1 cellular context compared by ENCODE assay signal in the genomic region with DNA sequence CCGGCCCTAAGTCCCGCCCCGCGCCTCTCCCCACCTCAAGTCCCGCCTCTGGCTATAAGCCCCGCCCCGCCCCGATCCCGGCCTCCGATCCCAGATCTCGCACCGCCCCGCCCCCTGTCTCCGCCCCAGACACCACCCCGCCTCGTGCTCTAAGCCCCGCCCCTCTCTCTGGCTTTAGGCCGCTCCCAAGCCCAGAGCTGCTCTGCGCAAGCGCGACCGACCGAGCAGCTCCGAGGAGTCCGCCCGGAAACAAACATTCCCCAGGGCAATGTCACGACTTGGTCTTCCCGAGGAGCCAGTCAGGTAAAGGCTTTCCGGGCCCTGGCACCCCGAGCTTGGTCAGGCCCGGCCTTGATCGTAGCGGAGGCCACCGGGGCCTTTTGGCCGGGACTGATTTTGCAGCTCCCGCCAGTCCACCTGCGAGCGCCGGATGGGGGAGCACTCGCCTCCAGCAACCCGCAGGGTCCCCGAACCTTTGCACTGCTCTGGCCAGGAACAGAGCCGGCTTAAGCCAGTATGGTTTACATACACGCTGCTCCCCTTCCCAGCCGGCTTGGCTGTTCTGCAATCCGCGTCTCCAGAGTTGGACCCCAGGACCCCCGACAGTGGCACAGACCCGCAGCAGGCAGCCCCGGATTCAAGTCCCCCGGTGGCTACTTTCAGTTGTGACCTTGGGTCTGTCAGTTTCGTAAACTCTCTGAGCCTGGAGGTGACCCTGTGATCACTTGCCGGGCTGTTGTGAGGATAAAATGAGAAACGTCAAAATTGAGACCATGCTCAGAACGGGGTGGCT.
TF ChIP-seq lines count a peak whose summit lies in the region.

Gene NUDT7, plus strand, starts transcription at position 200 of the 793 bp plus-strand sequence. Its CDS starts 69 bp downstream, at position 269.

TF ChIP-seq in HepG2, 621 proteins besides CTCF, POLR2A, EP300 and RAD21 (continued from another document and continues in another):
- TF ChIP-seq, protein P1, sequence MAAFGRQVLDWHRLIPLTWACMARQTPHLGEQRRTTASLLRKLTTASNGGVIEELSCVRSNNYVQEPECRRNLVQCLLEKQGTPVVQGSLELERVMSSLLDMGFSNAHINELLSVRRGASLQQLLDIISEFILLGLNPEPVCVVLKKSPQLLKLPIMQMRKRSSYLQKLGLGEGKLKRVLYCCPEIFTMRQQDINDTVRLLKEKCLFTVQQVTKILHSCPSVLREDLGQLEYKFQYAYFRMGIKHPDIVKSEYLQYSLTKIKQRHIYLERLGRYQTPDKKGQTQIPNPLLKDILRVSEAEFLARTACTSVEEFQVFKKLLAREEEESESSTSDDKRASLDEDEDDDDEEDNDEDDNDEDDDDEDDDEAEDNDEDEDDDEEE (CRISPR knock-in tag; IDR thresholded peaks at IDR 0.05), result peak; percentile 59; the same call in 1 of the 2 replicates
- TF ChIP-seq ZNF710 (CRISPR knock-in tag; IDR thresholded peaks at IDR 0.05; ENCODE audit: borderline replicate concordance) (peak; percentile 72; the same call in 1 of the 2 replicates), ZNF678 (CRISPR knock-in tag; IDR thresholded peaks at IDR 0.05) (no peak), YEATS2 (CRISPR knock-in tag; IDR thresholded peaks at IDR 0.05; ENCODE audit: borderline replicate concordance) (peak; percentile 47; the same call in 1 of the 2 replicates), ZNF230 (CRISPR knock-in tag; IDR thresholded peaks at IDR 0.05) (peak; percentile 91), ATF5 (CRISPR knock-in tag; IDR thresholded peaks at IDR 0.05; ENCODE audit: low read depth) (no peak), ZFX (CRISPR knock-in tag; IDR thresholded peaks at IDR 0.05; ENCODE audit: low read depth) (peak; percentile 93), TOPORS (CRISPR knock-in tag; IDR thresholded peaks at IDR 0.05) (peak; percentile 66; the same call in 1 of the 2 replicates), SATB2 (CRISPR knock-in tag; IDR thresholded peaks at IDR 0.05) (peak; percentile 39), SMARCC2 (IDR thresholded peaks at IDR 0.05) (no peak), ZNF790 (CRISPR knock-in tag; IDR thresholded peaks at IDR 0.05; ENCODE audit: borderline replicate concordance) (0 out of 2 replicates have a peak, but pooled peaks have one; percentile 46), AHDC1 (CRISPR knock-in tag; IDR thresholded peaks at IDR 0.05; ENCODE audit: borderline replicate concordance) (peak; percentile 65; the same call in 1 of the 2 replicates), ZNF382 (CRISPR knock-in tag; IDR thresholded peaks at IDR 0.05; ENCODE audit: borderline replicate concordance) (no peak), TGIF2 (CRISPR knock-in tag; IDR thresholded peaks at IDR 0.05) (0 out of 2 replicates have a peak, but pooled peaks have one; percentile 46)
- TF ChIP-seq, protein P2, sequence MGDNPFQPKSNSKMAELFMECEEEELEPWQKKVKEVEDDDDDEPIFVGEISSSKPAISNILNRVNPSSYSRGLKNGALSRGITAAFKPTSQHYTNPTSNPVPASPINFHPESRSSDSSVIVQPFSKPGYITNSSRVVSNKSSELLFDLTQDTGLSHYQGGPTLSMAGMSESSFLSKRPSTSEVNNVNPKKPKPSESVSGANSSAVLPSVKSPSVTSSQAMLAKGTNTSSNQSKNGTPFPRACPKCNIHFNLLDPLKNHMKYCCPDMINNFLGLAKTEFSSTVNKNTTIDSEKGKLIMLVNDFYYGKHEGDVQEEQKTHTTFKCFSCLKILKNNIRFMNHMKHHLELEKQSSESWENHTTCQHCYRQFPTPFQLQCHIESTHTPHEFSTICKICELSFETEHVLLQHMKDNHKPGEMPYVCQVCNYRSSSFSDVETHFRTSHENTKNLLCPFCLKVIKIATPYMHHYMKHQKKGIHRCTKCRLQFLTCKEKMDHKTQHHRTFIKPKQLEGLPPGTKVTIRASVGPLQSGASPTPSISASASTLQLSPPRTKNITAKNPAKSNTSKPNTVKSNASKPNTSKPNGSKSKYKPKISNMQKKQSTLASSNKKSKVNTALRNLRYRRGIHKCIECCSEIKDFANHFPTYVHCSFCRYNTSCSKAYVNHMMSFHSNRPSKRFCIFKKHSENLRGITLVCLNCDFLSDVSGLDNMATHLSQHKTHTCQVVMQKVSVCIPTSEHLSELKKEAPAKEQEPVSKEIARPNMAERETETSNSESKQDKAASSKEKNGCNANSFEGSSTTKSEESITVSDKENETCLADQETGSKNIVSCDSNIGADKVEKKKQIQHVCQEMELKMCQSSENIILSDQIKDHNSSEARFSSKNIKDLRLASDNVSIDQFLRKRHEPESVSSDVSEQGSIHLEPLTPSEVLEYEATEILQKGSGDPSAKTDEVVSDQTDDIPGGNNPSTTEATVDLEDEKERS (CRISPR knock-in tag; IDR thresholded peaks at IDR 0.05), result peak; percentile 88; the same call in 1 of the 2 replicates
- TF ChIP-seq, protein P3, sequence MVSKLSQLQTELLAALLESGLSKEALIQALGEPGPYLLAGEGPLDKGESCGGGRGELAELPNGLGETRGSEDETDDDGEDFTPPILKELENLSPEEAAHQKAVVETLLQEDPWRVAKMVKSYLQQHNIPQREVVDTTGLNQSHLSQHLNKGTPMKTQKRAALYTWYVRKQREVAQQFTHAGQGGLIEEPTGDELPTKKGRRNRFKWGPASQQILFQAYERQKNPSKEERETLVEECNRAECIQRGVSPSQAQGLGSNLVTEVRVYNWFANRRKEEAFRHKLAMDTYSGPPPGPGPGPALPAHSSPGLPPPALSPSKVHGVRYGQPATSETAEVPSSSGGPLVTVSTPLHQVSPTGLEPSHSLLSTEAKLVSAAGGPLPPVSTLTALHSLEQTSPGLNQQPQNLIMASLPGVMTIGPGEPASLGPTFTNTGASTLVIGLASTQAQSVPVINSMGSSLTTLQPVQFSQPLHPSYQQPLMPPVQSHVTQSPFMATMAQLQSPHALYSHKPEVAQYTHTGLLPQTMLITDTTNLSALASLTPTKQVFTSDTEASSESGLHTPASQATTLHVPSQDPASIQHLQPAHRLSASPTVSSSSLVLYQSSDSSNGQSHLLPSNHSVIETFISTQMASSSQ (IDR thresholded peaks at IDR 0.05; ENCODE audit: low read depth), result no peak
- TF ChIP-seq, protein P3 (CRISPR knock-in tag; IDR thresholded peaks at IDR 0.05; ENCODE audit: borderline replicate concordance), result peak; percentile 26; the same call in 1 of the 2 replicates
- TF ChIP-seq, protein P4, sequence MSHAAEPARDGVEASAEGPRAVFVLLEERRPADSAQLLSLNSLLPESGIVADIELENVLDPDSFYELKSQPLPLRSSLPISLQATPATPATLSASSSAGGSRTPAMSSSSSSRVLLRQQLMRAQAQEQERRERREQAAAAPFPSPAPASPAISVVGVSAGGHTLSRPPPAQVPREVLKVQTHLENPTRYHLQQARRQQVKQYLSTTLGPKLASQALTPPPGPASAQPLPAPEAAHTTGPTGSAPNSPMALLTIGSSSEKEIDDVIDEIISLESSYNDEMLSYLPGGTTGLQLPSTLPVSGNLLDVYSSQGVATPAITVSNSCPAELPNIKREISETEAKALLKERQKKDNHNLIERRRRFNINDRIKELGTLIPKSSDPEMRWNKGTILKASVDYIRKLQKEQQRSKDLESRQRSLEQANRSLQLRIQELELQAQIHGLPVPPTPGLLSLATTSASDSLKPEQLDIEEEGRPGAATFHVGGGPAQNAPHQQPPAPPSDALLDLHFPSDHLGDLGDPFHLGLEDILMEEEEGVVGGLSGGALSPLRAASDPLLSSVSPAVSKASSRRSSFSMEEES (CRISPR knock-in tag; IDR thresholded peaks at IDR 0.05), result no peak
- TF ChIP-seq, protein P5, sequence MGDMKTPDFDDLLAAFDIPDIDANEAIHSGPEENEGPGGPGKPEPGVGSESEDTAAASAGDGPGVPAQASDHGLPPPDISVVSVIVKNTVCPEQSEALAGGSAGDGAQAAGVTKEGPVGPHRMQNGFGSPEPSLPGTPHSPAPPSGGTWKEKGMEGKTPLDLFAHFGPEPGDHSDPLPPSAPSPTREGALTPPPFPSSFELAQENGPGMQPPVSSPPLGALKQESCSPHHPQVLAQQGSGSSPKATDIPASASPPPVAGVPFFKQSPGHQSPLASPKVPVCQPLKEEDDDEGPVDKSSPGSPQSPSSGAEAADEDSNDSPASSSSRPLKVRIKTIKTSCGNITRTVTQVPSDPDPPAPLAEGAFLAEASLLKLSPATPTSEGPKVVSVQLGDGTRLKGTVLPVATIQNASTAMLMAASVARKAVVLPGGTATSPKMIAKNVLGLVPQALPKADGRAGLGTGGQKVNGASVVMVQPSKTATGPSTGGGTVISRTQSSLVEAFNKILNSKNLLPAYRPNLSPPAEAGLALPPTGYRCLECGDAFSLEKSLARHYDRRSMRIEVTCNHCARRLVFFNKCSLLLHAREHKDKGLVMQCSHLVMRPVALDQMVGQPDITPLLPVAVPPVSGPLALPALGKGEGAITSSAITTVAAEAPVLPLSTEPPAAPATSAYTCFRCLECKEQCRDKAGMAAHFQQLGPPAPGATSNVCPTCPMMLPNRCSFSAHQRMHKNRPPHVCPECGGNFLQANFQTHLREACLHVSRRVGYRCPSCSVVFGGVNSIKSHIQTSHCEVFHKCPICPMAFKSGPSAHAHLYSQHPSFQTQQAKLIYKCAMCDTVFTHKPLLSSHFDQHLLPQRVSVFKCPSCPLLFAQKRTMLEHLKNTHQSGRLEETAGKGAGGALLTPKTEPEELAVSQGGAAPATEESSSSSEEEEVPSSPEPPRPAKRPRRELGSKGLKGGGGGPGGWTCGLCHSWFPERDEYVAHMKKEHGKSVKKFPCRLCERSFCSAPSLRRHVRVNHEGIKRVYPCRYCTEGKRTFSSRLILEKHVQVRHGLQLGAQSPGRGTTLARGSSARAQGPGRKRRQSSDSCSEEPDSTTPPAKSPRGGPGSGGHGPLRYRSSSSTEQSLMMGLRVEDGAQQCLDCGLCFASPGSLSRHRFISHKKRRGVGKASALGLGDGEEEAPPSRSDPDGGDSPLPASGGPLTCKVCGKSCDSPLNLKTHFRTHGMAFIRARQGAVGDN (CRISPR knock-in tag; IDR thresholded peaks at IDR 0.05), result peak; percentile 94
